Comparison of ENCODE assay signal across 14 cellular contexts in the genomic region with DNA sequence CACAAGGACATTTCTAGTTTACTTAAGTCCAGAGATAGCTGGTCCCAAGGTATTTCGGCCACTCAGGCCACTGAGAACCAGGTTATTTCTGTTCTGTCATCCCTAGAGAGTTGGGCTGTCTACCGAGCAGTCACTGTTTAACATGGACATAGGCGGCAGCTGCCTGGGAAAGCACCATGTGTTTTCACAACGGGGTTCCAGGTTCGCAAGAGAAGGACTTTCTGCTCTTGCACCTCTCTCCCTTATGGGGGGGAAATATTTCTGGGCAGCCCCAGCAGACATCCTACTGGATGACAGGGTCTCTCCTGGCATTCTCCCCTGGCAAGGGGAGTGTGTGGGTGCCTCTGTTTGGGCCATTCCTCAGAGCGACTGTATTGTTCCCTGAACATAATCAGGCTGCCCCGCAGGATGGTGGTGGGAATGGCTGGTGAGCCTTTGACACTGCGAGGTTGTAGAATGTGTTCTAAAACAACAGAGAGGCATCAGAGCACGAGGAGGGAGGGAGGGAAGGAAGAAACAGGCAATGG.
DNase-seq lines count a peak whose midpoint lies in the region; ATAC-seq and TF ChIP-seq lines count a peak whose summit lies in the region.
"Had no signal": no experiment of that assay in that cellular context is flagged by ENCODE, and none has a peak within 500 bp of the region (broad histone marks: within the 10 kb centered on the region; RNA-seq: fewer than 3 reads in every experiment).

No MANE protein-coding gene starts in this region.

- H3K36me3 ChIP-seq in BLaER1 treated with 17β-estradiol and CSF1 and Interleukin-3, amounts not matched to agents 10 nM and 100 nM = no peaks in the 10 kb centered on the region
- H3K36me3 ChIP-seq in OCI-LY3 (replicated peaks; ENCODE audit: low read depth, low read length) (no peaks in the 10 kb centered on the region), MM.1S (replicated peaks; ENCODE audit: insufficient read depth, low read length) (no peaks in the 10 kb centered on the region)
- H3K36me3 ChIP-seq: left ventricle myocardium inferior, suprapubic skin had no signal

- H3K9me3 ChIP-seq in BLaER1 treated with 17β-estradiol and CSF1 and Interleukin-3, amounts not matched to agents 10 nM and 100 nM (replicated peaks in 1 of 11) = no peaks in the 10 kb centered on the region
- H3K9me3 ChIP-seq in OCI-LY3 (ENCODE audit: insufficient read depth, low read length) = no peaks in the 10 kb centered on the region
- no peaks in the 10 kb centered on the region for H3K9me3 ChIP-seq in MM.1S (replicated peaks; ENCODE audit: insufficient read depth, low read length)
- H3K9me3 ChIP-seq: left ventricle myocardium inferior, suprapubic skin had no signal

- peak overlapping the region in 5 of 11 experiments; percentile 7 to 68 (median 50); a peak in 6 of 22 replicates for H3K9ac ChIP-seq in BLaER1 treated with 17β-estradiol and CSF1 and Interleukin-3, amounts not matched to agents 10 nM and 100 nM
- H3K9ac ChIP-seq in OCI-LY3 (ENCODE audit: low read length) (peak overlapping the region; percentile 98), MM.1S (ENCODE audit: low read length) (no peak overlapping the region)

- peaks cover 0 to 9% (median 0%) of the 10 kb centered on the region in 11 experiments; a peak in 1 of 22 replicates for H3K27me3 ChIP-seq in BLaER1 treated with 17β-estradiol and CSF1 and Interleukin-3, amounts not matched to agents 10 nM and 100 nM
- H3K27me3 ChIP-seq in OCI-LY3 (ENCODE audit: low read depth, low read length) (no peaks in the 10 kb centered on the region), MM.1S (replicated peaks; ENCODE audit: insufficient read depth, low read length) (no peaks in the 10 kb centered on the region)

- peak; percentile 20 for ATAC-seq in GM18520 (IDR thresholded peaks at IDR 0.05; ENCODE audit: unreplicated experiment)
- ATAC-seq in HG02678 (IDR thresholded peaks at IDR 0.05; ENCODE audit: unreplicated experiment) = peak; percentile 22
- ATAC-seq in HG03565 (IDR thresholded peaks at IDR 0.05; ENCODE audit: unreplicated experiment) = no peak

- H3K4me3 ChIP-seq in BLaER1 treated with 17β-estradiol and CSF1 and Interleukin-3, amounts not matched to agents 10 nM and 100 nM = no peak overlapping the region
- peak overlapping the region; percentile 36; the same call in 1 of the 2 replicates for H3K4me3 ChIP-seq in OCI-LY3 (ENCODE audit: low read length)
- H3K4me3 ChIP-seq in MM.1S (ENCODE audit: low read length) = no peak overlapping the region
- H3K4me3 ChIP-seq: left ventricle myocardium inferior, suprapubic skin had no signal

- H3F3A ChIP-seq in MM.1S (ENCODE audit: insufficient read depth, low read length) = peaks cover 10% of the 10 kb centered on the region

- TF ChIP-seq CTCF in OCI-LY3 (IDR thresholded peaks at IDR 0.05; ENCODE audit: low read depth, low read length) (no peak), MM.1S (IDR thresholded peaks at IDR 0.05; ENCODE audit: low read length) (no peak)

- peak overlapping the region in 5 of 11 experiments; percentile 14 to 64 (median 58); a peak in 8 of 22 replicates for H3K27ac ChIP-seq in BLaER1 treated with 17β-estradiol and CSF1 and Interleukin-3, amounts not matched to agents 10 nM and 100 nM
- H3K27ac ChIP-seq in OCI-LY3 (ENCODE audit: low read length) (peak overlapping the region; percentile 100), MM.1S (ENCODE audit: low read length) (no peak overlapping the region)
- H3K27ac ChIP-seq: left ventricle myocardium inferior, RWPE1, suprapubic skin had no signal

- H2AFZ ChIP-seq in OCI-LY3 (ENCODE audit: low read depth, low read length) (no peak overlapping the region), MM.1S (ENCODE audit: low read length) (no peak overlapping the region)

- no peaks in the 10 kb centered on the region for H4K20me1 ChIP-seq in BLaER1 treated with 17β-estradiol and CSF1 and Interleukin-3, amounts not matched to agents 10 nM and 100 nM
- H4K20me1 ChIP-seq in OCI-LY3 (ENCODE audit: insufficient read depth, low read length) (no peaks in the 10 kb centered on the region), MM.1S (ENCODE audit: insufficient read depth, low read length) (no peaks in the 10 kb centered on the region)

- H3K4me2 ChIP-seq in BLaER1 treated with 17β-estradiol and CSF1 and Interleukin-3, amounts not matched to agents 10 nM and 100 nM = peak overlapping the region; percentile 49 to 86 (median 73)
- H3K4me2 ChIP-seq in OCI-LY3 (ENCODE audit: low read length) (peak overlapping the region; percentile 68), MM.1S (ENCODE audit: low read depth, low read length) (no peak overlapping the region)

- H3K9me2 ChIP-seq in MM.1S (replicated peaks; ENCODE audit: insufficient read depth, low read length) = no peaks in the 10 kb centered on the region

- H3K79me2 ChIP-seq in OCI-LY3 (ENCODE audit: low read length) (peaks cover 28% of the 10 kb centered on the region), MM.1S (ENCODE audit: low read length) (no peaks in the 10 kb centered on the region)

- DNase-seq in MM.1S (no peak), mucosa of gallbladder (ENCODE audit: low spot score) (no peak)
- DNase-seq in activated CD4-positive, CD25-positive, alpha-beta regulatory T cell (lab: John Stamatoyannopoulos, UW) = no peak
- DNase-seq: activated CD4-positive, alpha-beta T cell treated with anti-CD3 and anti-CD28 coated beads, Interleukin-2, amount 50 U/mL, for 1 hour; activated naive CD8-positive, alpha-beta T cell treated with anti-CD3 and anti-CD28 coated beads, Interleukin-2, amount 10 ng/mL, durations not matched to agents 7 days and 5 days; left ventricle myocardium inferior; stimulated activated CD4-positive, alpha-beta T cell treated with anti-CD3 and anti-CD28 coated beads, Interleukin-4, amount 100 ng/mL, for 1 hour had no signal

- H3K4me1 ChIP-seq in BLaER1 treated with 17β-estradiol and CSF1 and Interleukin-3, amounts not matched to agents 10 nM and 100 nM = peaks cover 35 to 47% (median 44%) of the 10 kb centered on the region in 10 experiments
- H3K4me1 ChIP-seq in OCI-LY3 (ENCODE audit: low read length) (peaks cover 99% of the 10 kb centered on the region), MM.1S (ENCODE audit: low read length) (0 out of 2 replicates have a peak, but pooled peaks cover 9% of the 10 kb centered on the region)
